ENCODE assay signal across 1 cellular context in genomic region chr6:32969685-32970412, GRCh38.
TF ChIP-seq lines count a peak whose summit lies in the region.

No MANE protein-coding gene starts in this region.

TF ChIP-seq in K562, 482 proteins besides CTCF, POLR2A, EP300 and RAD21 (continued from another document and continues in another):
- TF ChIP-seq NCOA1 (IDR thresholded peaks at IDR 0.05; ENCODE audit: low read depth) = no peak; the same call in 1 of the 2 replicates
- no peak for TF ChIP-seq ILF3 (IDR thresholded peaks at IDR 0.05; ENCODE audit: borderline replicate concordance)
- TF ChIP-seq ERF (CRISPR knock-in tag; IDR thresholded peaks at IDR 0.05) = no peak
- TF ChIP-seq FOXP1 (CRISPR knock-in tag; IDR thresholded peaks at IDR 0.05) = no peak; the same call in 1 of the 2 replicates
- TF ChIP-seq E2F1 (CRISPR knock-in tag; IDR thresholded peaks at IDR 0.05) = peak; percentile 93; the same call in 1 of the 2 replicates
- TF ChIP-seq BRCA1 (IDR thresholded peaks at IDR 0.05) = no peak
- TF ChIP-seq BRCA1 (CRISPR knock-in tag; IDR thresholded peaks at IDR 0.05) = no peak
- TF ChIP-seq WHSC1 (IDR thresholded peaks at IDR 0.05; ENCODE audit: low read length) = no peak
- TF ChIP-seq FOS (IDR thresholded peaks at IDR 0.05; ENCODE audit: extremely low read depth, insufficient read length) = peak; percentile 37
- no peak for TF ChIP-seq MBD1 (CRISPR knock-in tag; IDR thresholded peaks at IDR 0.05)
- TF ChIP-seq ZNF785 (CRISPR knock-in tag; IDR thresholded peaks at IDR 0.05) = no peak
- TF ChIP-seq ZNF384 (IDR thresholded peaks at IDR 0.05; ENCODE audit: low read depth, low read length) = 0 out of 2 replicates have a peak, but pooled peaks have one; percentile 4
- no peak for TF ChIP-seq MXI1 (IDR thresholded peaks at IDR 0.05; ENCODE audit: low read depth, low read length)
- no peak for TF ChIP-seq ELK3 (CRISPR knock-in tag; IDR thresholded peaks at IDR 0.05)
- TF ChIP-seq HMBOX1 (IDR thresholded peaks at IDR 0.05) = 0 out of 2 replicates have a peak, but pooled peaks have one; percentile 43
- no peak for TF ChIP-seq BRF1 (IDR thresholded peaks at IDR 0.05; ENCODE audit: borderline replicate concordance, extremely low read depth, insufficient read length)
- TF ChIP-seq MTA3 (IDR thresholded peaks at IDR 0.05; ENCODE audit: borderline replicate concordance) = no peak; the same call in 1 of the 2 replicates
- peak; percentile 32; the same call in 1 of the 2 replicates for TF ChIP-seq NFIC (IDR thresholded peaks at IDR 0.05)
- TF ChIP-seq ZC3H8 (IDR thresholded peaks at IDR 0.05) = no peak
- peak; percentile 62 for TF ChIP-seq SMAD1 (IDR thresholded peaks at IDR 0.05; ENCODE audit: low read depth, low read length, partially characterized antibody)
- TF ChIP-seq ZNF174 (CRISPR knock-in tag; IDR thresholded peaks at IDR 0.05) = no peak
- 0 out of 2 replicates have a peak, but pooled peaks have one; percentile 74 for TF ChIP-seq ZNF224 (CRISPR knock-in tag; IDR thresholded peaks at IDR 0.05)
- TF ChIP-seq PHB2 (IDR thresholded peaks at IDR 0.05; ENCODE audit: low read depth) = peak; percentile 9; the same call in 1 of the 2 replicates
- no peak for TF ChIP-seq CHD7 (IDR thresholded peaks at IDR 0.05; ENCODE audit: low read depth, low read length)
- peak; percentile 82 for TF ChIP-seq JUN (IDR thresholded peaks at IDR 0.05; ENCODE audit: borderline replicate concordance, low read depth, low read length)
- no peak; the same call in 1 of the 2 replicates for TF ChIP-seq JUN (CRISPR knock-in tag; IDR thresholded peaks at IDR 0.05; ENCODE audit: borderline replicate concordance)
- no peak; the same call in 1 of the 2 replicates for TF ChIP-seq CBFA2T2 (conservative IDR thresholded peaks at IDR 0.05)
- TF ChIP-seq ZNF3 (CRISPR knock-in tag; IDR thresholded peaks at IDR 0.05) = no peak
- TF ChIP-seq MCM2 (IDR thresholded peaks at IDR 0.05; ENCODE audit: low read depth) = no peak
- no peak for TF ChIP-seq ZNF586 (CRISPR knock-in tag; conservative IDR thresholded peaks at IDR 0.05)
- no peak; the same call in 1 of the 2 replicates for TF ChIP-seq RAD51 (IDR thresholded peaks at IDR 0.05; ENCODE audit: borderline replicate concordance, low read depth)
- TF ChIP-seq NFRKB (IDR thresholded peaks at IDR 0.05; ENCODE audit: low read depth) = no peak; the same call in 1 of the 2 replicates
- peak; percentile 99 for TF ChIP-seq NFE2 (IDR thresholded peaks at IDR 0.05; ENCODE audit: low read depth)
- no peak for TF ChIP-seq ZNF395 (CRISPR knock-in tag; IDR thresholded peaks at IDR 0.05)
- no peak; the same call in 1 of the 2 replicates for TF ChIP-seq ZNF134 (CRISPR knock-in tag; conservative IDR thresholded peaks at IDR 0.05)
- no peak for TF ChIP-seq ADNP (tag; IDR thresholded peaks at IDR 0.05)
- TF ChIP-seq U2AF1 (optimal IDR thresholded peaks at IDR 0.05; ENCODE audit: low read depth, low read length) = no peak
- TF ChIP-seq ZNF609 (CRISPR knock-in tag; IDR thresholded peaks at IDR 0.05; ENCODE audit: borderline replicate concordance) = no peak
- peak; percentile 43; the same call in 1 of the 2 replicates for TF ChIP-seq HNRNPL (IDR thresholded peaks at IDR 0.05; ENCODE audit: low read depth, low read length)
- no peak for TF ChIP-seq PCBP1 (IDR thresholded peaks at IDR 0.05; ENCODE audit: low read depth, low read length, poor library complexity, severe bottlenecking)
